ENCODE assay signal across 8 cellular contexts in the genomic region with DNA sequence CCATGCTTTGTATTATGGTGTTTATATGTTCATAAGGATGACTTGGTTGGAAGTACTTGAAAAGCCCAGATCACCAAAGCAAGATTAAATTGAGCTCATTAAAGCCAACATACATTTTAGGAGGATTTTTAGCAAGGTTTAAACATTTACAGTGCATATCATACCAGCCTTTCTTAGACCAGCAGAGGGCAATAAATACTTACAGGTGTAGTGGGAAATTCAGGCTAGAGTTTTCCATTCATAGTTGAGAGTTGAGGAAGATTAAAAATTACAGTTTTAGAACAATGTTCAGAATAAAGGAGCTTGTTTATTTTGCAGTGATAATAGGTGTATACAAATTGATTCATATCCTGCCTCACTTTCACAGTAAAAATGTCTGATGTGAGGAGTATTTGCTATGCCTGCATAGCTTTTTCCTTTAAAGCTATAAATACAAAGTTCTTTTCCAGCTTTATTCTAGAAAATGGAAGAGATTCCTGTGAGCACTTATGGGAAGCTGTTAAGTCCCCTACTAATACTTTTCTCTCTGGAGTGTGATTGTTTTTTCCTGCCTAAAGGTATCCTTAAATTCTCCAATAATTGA. TPM values are rescaled to one million over a fixed set of nuclear protein-coding genes. Genes with fewer than 3 reads are reported as not detected.
A peak's percentile ranks its signal among the peaks of the same experiment; 100 is the strongest.
DNase-seq lines count a peak whose midpoint lies in the region; ATAC-seq, FAIRE-seq and TF ChIP-seq lines count a peak whose summit lies in the region.

No MANE protein-coding gene starts in this region.

- H3K9me3 Mint-ChIP-seq in naive thymus-derived CD8-positive, alpha-beta T cell, result no peaks in the 10 kb centered on the region
- H3K9me3 Mint-ChIP-seq in stimulated activated effector memory CD8-positive, alpha-beta T cell treated with anti-CD3 and anti-CD28 coated beads, Interleukin-12 subunit alpha, Interleukin-12 subunit beta, amount 100 ng/mL, for 72 hours, result no peaks in the 10 kb centered on the region

- no peaks in the 10 kb centered on the region for H3K4me1 Mint-ChIP-seq in naive thymus-derived CD8-positive, alpha-beta T cell
- H3K4me1 Mint-ChIP-seq in stimulated activated effector memory CD8-positive, alpha-beta T cell treated with anti-CD3 and anti-CD28 coated beads, Interleukin-12 subunit alpha, Interleukin-12 subunit beta, amount 100 ng/mL, for 72 hours, result no peaks in the 10 kb centered on the region

- H3K4me3 Mint-ChIP-seq in naive thymus-derived CD8-positive, alpha-beta T cell, result no peak overlapping the region
- no peak overlapping the region for H3K4me3 Mint-ChIP-seq in stimulated activated effector memory CD8-positive, alpha-beta T cell treated with anti-CD3 and anti-CD28 coated beads, Interleukin-12 subunit alpha, Interleukin-12 subunit beta, amount 100 ng/mL, for 72 hours

- POLR2A ChIA-PET in naive thymus-derived CD8-positive, alpha-beta T cell (lab: Charles Lee), result interaction anchor here (2.8 kb wide), 1 partner anchor 215 kb away, joined by 12 read pairs; no protein-coding TSS in a partner anchor

- peak; percentile 57 for FAIRE-seq in GM19239 (lab: Jason Lieb, UNC)

- no peak overlapping the region for H3K4me3 ChIP-seq in epithelial cell of proximal tubule (ENCODE audit: low read depth, low read length)

- TF ChIP-seq CTCF in epithelial cell of proximal tubule (conservative IDR thresholded peaks at IDR 0.05; ENCODE audit: low read depth, low read length), result peak; percentile 87

- no peak overlapping the region for H3K27ac Mint-ChIP-seq in naive thymus-derived CD8-positive, alpha-beta T cell
- no peak overlapping the region for H3K27ac Mint-ChIP-seq in stimulated activated effector memory CD8-positive, alpha-beta T cell treated with anti-CD3 and anti-CD28 coated beads, Interleukin-12 subunit alpha, Interleukin-12 subunit beta, amount 100 ng/mL, for 72 hours

- ATAC-seq in naive thymus-derived CD8-positive, alpha-beta T cell, result peak; percentile 58 to 68
- ATAC-seq in GM19023 (IDR thresholded peaks at IDR 0.05; ENCODE audit: unreplicated experiment) (no peak), GM18909 (IDR thresholded peaks at IDR 0.05; ENCODE audit: poor library complexity, unreplicated experiment) (no peak)
- ATAC-seq in stimulated activated effector memory CD8-positive, alpha-beta T cell treated with anti-CD3 and anti-CD28 coated beads, Interleukin-12 subunit alpha, Interleukin-12 subunit beta, amount 100 ng/mL, for 72 hours, result no peak

- no peaks in the 10 kb centered on the region for H3K27me3 Mint-ChIP-seq in naive thymus-derived CD8-positive, alpha-beta T cell

- DNase-seq in AG20443 (ENCODE audit: low spot score) (peak; percentile 54), GM19239 (ENCODE audit: insufficient read length, low spot score) (no peak), RPMI7951 (ENCODE audit: low read depth) (peak; percentile 30), epithelial cell of proximal tubule (ENCODE audit: low read depth) (peak; percentile 7)
- DNase-seq in naive thymus-derived CD8-positive, alpha-beta T cell, result peak in 3 of 10 donors; percentile 52 to 60 (median 56)
- DNase-seq in stimulated activated effector memory CD8-positive, alpha-beta T cell treated with anti-CD3 and anti-CD28 coated beads, Interleukin-12 subunit alpha, Interleukin-12 subunit beta, amount 100 ng/mL, for 72 hours (ENCODE audit: low spot score in 2 of 2), result no peak

- no peaks in the 10 kb centered on the region for H3K36me3 Mint-ChIP-seq in naive thymus-derived CD8-positive, alpha-beta T cell
- peaks cover 88% of the 10 kb centered on the region for H3K36me3 Mint-ChIP-seq in stimulated activated effector memory CD8-positive, alpha-beta T cell treated with anti-CD3 and anti-CD28 coated beads, Interleukin-12 subunit alpha, Interleukin-12 subunit beta, amount 100 ng/mL, for 72 hours

RNA-seq across cellular contexts. Expression of gene DTL, which starts 35.3 kb away (rescaled TPM):
- total RNA-seq in RPMI7951 (2014; rRNA removed; shearing (Covaris generic)), result 24.2 and 28.0 TPM in 2 replicates
- total RNA-seq in epithelial cell of proximal tubule, result 17.6 and 31.5 TPM in 2 replicates
- total RNA-seq in naive thymus-derived CD8-positive, alpha-beta T cell, result under 1 TPM; 0.19 to 0.60 TPM
- polyA plus RNA-seq in naive thymus-derived CD8-positive, alpha-beta T cell, result under 1 TPM; 0.11 to 0.62 (median 0.34) TPM

RNA-seq across cellular contexts. Expression of gene INTS7, which starts 35.5 kb away (rescaled TPM):
- 24.8 and 27.8 TPM in 2 replicates for total RNA-seq in RPMI7951 (2014; rRNA removed; shearing (Covaris generic))
- total RNA-seq in epithelial cell of proximal tubule, result 17.8 and 21.6 TPM in 2 replicates
- total RNA-seq in naive thymus-derived CD8-positive, alpha-beta T cell, result 1 to 10 TPM; 8.1 TPM
- polyA plus RNA-seq in naive thymus-derived CD8-positive, alpha-beta T cell, result 1 to 10 TPM; 6.2 to 7.6 (median 7.3) TPM

Comparison
In these comparisons a context has a peak if more than half of its experiments do, and no peak if none do; other contexts are left out.
1. DNase-seq: peak in AG20443 (single experiment), RPMI7951 (single experiment) and epithelial cell of proximal tubule (single experiment); none in GM19239 (single experiment) and stimulated activated effector memory CD8-positive, alpha-beta T cell treated with anti-CD3 and anti-CD28 coated beads, Interleukin-12 subunit alpha, Interleukin-12 subunit beta, amount 100 ng/mL, for 72 hours (0 of 2).
2. ATAC-seq: peak in naive thymus-derived CD8-positive, alpha-beta T cell (2 of 2); none in GM19023 (single experiment), GM18909 (single experiment) and stimulated activated effector memory CD8-positive, alpha-beta T cell treated with anti-CD3 and anti-CD28 coated beads, Interleukin-12 subunit alpha, Interleukin-12 subunit beta, amount 100 ng/mL, for 72 hours (single experiment).
3. RNA of gene DTL, which starts 35.3 kb away (total RNA-seq): 24.2 to 28.0 TPM in RPMI7951 and 17.6 to 31.5 TPM in epithelial cell of proximal tubule; 0.19 to 0.60 TPM in naive thymus-derived CD8-positive, alpha-beta T cell; every median in the first group is over 10 times any median in the second.